In the genomic region with DNA sequence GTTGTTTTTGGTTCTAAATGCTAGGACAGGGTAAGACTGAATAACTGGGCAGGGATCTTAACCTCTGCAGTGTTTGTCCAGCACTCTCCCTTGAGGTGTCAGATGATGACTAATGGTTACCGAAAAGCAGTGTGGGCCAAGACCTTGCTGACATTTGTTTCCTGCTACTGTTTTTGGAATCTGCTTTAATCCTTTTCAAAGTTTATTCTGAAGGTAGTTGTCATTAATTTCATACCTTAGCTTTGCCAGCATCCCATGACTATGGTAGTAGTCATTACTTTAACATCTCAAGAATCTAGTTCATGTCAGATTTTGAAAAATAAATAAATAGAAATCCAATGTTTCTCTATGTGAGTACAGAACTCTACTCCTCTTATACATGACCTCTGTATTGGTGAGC, we compare ENCODE assay signal across 10 cellular contexts.
DNase-seq lines count a peak whose midpoint lies in the region; ATAC-seq, FAIRE-seq and TF ChIP-seq lines count a peak whose summit lies in the region.
"Had no signal": no experiment of that assay in that cellular context is flagged by ENCODE, and none has a peak within 500 bp of the region (broad histone marks: within the 10 kb centered on the region; RNA-seq: fewer than 3 reads in every experiment).

No MANE protein-coding gene starts in this region.

- CTCF ChIA-PET in A549 (lab: Yijun Ruan, JAX): no interaction called here

- peak; percentile 89 to 90 for ATAC-seq in A549

- intact Hi-C loops in head of caudate nucleus (cut with DNase I) (no loop called here), thyroid gland (cut with DNase I) (no loop called here)

- TF ChIP-seq POLR2A in A549 (IDR thresholded peaks at IDR 0.05; ENCODE audit: low read length) (no peak), thyroid gland (IDR thresholded peaks at IDR 0.05) (no peak)

- H3K4me1 ChIP-seq in A549: peaks cover 74% of the 10 kb centered on the region
- H3K4me1 ChIP-seq in thyroid gland: no peaks in the 10 kb centered on the region

- peak overlapping the region; percentile 73 for H3K4me2 ChIP-seq in A549

- H3K9me3 ChIP-seq in A549 (no peaks in the 10 kb centered on the region), thyroid gland (no peaks in the 10 kb centered on the region)

- no peaks in the 10 kb centered on the region for H3K27me3 ChIP-seq in kidney epithelial cell (ENCODE audit: control insufficient read depth, insufficient read depth, low read length)
- H3K27me3 ChIP-seq in thyroid gland: no peaks in the 10 kb centered on the region

- WGBS in A549 (ENCODE audit: missing lambda C conversion rate): 0% methylated on average over 1 of the region's 1 CpG
- WGBS in thyroid gland, 2 donors: 55 to 60% methylated on average over 1 of the region's 1 CpG

- DNase-seq in A549 (ENCODE audit: low read depth in 1 of 2, low spot score in 1 of 2): peak; percentile 71 to 86
- peak; percentile 61 for DNase-seq in HFF-Myc (ENCODE audit: extremely low read depth, low read depth)
- peak; percentile 84 for DNase-seq in astrocyte of the hippocampus (ENCODE audit: low read depth, low spot score)
- DNase-seq in kidney epithelial cell (ENCODE audit: low read depth): peak; percentile 35
- DNase-seq in NCI-H1105 (lab: John Stamatoyannopoulos, UW): no peak
- DNase-seq in head of caudate nucleus: no peak
- no peak for DNase-seq in NCI-H1930 (lab: John Stamatoyannopoulos, UW)
- no peak for DNase-seq in thyroid gland
- DNase-seq: activated CD4-positive, CD25-positive, alpha-beta regulatory T cell treated with anti-CD3 and anti-CD28 coated beads, Interleukin-2, amount 50 U/mL, for 72 hours; NCI-H1436 treated with DMSO at 0.1 percent for 48 hours had no signal

- TF ChIP-seq CTCF in A549 (IDR thresholded peaks at IDR 0.05) (no peak), HFF-Myc (IDR thresholded peaks at IDR 0.05; ENCODE audit: low read depth, low read length, missing control alignments) (no peak), kidney epithelial cell (IDR thresholded peaks at IDR 0.05; ENCODE audit: insufficient read depth, low read length, poor library complexity, severe bottlenecking) (no peak), thyroid gland (IDR thresholded peaks at IDR 0.05) (no peak)

- H3K4me3 ChIP-seq in A549 (peak overlapping the region; percentile 21; the same call in 1 of the 3 replicates), HFF-Myc (replicated peaks; ENCODE audit: low read depth, low read length) (no peak overlapping the region), kidney epithelial cell (ENCODE audit: low read depth, low read length) (no peak overlapping the region), thyroid gland (replicated peaks in 1 of 3) (no peak overlapping the region)

- H3K36me3 ChIP-seq in kidney epithelial cell (ENCODE audit: control insufficient read depth, insufficient read depth, low read length): no peaks in the 10 kb centered on the region
- H3K36me3 ChIP-seq in thyroid gland: no peaks in the 10 kb centered on the region

- POLR2A ChIA-PET in A549 (lab: Yijun Ruan, JAX): no interaction called here

- FAIRE-seq in A549 (lab: Jason Lieb, UNC): peak; percentile 7

- TF ChIP-seq EP300 in A549 (IDR thresholded peaks at IDR 0.05): peak in 1 of 2 experiments; percentile 67; a peak in 2 of 5 replicates

- H3K27ac ChIP-seq in A549: peak overlapping the region; percentile 74 to 87
- H3K27ac ChIP-seq in thyroid gland: no peak overlapping the region

- peak in 1 of 2 experiments; percentile 14; a peak in 1 of 5 replicates for TF ChIP-seq RAD21 in A549 (conservative IDR thresholded peaks at IDR 0.05 in 1 of 2, IDR thresholded peaks at IDR 0.05 in 1 of 2)

TF ChIP-seq in A549, 52 proteins besides CTCF, POLR2A, EP300 and RAD21:
- TF ChIP-seq HOXB5 (CRISPR knock-in tag; IDR thresholded peaks at IDR 0.05) (peak; percentile 72), HEYL (CRISPR knock-in tag; IDR thresholded peaks at IDR 0.05) (no peak), NR3C1 (IDR thresholded peaks at IDR 0.05) (no peak), EHMT2 (IDR thresholded peaks at IDR 0.05; ENCODE audit: low read depth) (no peak), KDM1A (IDR thresholded peaks at IDR 0.05; ENCODE audit: low read depth) (no peak), BHLHE40 (IDR thresholded peaks at IDR 0.05; ENCODE audit: low read depth, low read length) (no peak), JUN (IDR thresholded peaks at IDR 0.05) (peak in 1 of 2 experiments; percentile 57; a peak in 1 of 5 replicates), RARB (CRISPR knock-in tag; IDR thresholded peaks at IDR 0.05) (no peak), RFX5 (IDR thresholded peaks at IDR 0.05) (no peak), JUNB (IDR thresholded peaks at IDR 0.05) (peak; percentile 90), SMC3 (IDR thresholded peaks at IDR 0.05) (no peak), ZSCAN20 (CRISPR knock-in tag; IDR thresholded peaks at IDR 0.05) (no peak), HOXB13 (CRISPR knock-in tag; IDR thresholded peaks at IDR 0.05; ENCODE audit: low read depth) (no peak), CEBPB (IDR thresholded peaks at IDR 0.05) (peak in 1 of 2 experiments; percentile 68; a peak in 2 of 4 replicates), ESRRA (IDR thresholded peaks at IDR 0.05; ENCODE audit: borderline replicate concordance, low read length) (no peak), CHD2 (IDR thresholded peaks at IDR 0.05; ENCODE audit: low read length, partially characterized antibody) (no peak), PHF8 (IDR thresholded peaks at IDR 0.05; ENCODE audit: borderline replicate concordance, low read depth) (no peak), GATA3 (IDR thresholded peaks at IDR 0.05; ENCODE audit: borderline replicate concordance) (peak; percentile 93), EHF (CRISPR knock-in tag; IDR thresholded peaks at IDR 0.05) (no peak), FOSL2 (IDR thresholded peaks at IDR 0.05) (peak; percentile 52; the same call in 1 of the 2 replicates), FOSL2 (CRISPR knock-in tag; IDR thresholded peaks at IDR 0.05) (peak; percentile 82), POLR2AphosphoS2 (conservative IDR thresholded peaks at IDR 0.05; ENCODE audit: low read length) (no peak), HDAC2 (IDR thresholded peaks at IDR 0.05) (no peak)
- TF ChIP-seq, protein P1, sequence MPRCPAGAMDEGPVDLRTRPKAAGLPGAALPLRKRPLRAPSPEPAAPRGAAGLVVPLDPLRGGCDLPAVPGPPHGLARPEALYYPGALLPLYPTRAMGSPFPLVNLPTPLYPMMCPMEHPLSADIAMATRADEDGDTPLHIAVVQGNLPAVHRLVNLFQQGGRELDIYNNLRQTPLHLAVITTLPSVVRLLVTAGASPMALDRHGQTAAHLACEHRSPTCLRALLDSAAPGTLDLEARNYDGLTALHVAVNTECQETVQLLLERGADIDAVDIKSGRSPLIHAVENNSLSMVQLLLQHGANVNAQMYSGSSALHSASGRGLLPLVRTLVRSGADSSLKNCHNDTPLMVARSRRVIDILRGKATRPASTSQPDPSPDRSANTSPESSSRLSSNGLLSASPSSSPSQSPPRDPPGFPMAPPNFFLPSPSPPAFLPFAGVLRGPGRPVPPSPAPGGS (IDR thresholded peaks at IDR 0.05): no peak
- TF ChIP-seq, protein P2, sequence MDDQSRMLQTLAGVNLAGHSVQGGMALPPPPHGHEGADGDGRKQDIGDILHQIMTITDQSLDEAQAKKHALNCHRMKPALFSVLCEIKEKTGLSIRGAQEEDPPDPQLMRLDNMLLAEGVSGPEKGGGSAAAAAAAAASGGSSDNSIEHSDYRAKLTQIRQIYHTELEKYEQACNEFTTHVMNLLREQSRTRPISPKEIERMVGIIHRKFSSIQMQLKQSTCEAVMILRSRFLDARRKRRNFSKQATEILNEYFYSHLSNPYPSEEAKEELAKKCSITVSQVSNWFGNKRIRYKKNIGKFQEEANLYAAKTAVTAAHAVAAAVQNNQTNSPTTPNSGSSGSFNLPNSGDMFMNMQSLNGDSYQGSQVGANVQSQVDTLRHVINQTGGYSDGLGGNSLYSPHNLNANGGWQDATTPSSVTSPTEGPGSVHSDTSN (IDR thresholded peaks at IDR 0.05): peak; percentile 48; the same call in 1 of the 2 replicates
- TF ChIP-seq, protein P3, sequence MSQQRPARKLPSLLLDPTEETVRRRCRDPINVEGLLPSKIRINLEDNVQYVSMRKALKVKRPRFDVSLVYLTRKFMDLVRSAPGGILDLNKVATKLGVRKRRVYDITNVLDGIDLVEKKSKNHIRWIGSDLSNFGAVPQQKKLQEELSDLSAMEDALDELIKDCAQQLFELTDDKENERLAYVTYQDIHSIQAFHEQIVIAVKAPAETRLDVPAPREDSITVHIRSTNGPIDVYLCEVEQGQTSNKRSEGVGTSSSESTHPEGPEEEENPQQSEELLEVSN (IDR thresholded peaks at IDR 0.05; ENCODE audit: borderline replicate concordance, low read depth): no peak
- TF ChIP-seq, protein P4, sequence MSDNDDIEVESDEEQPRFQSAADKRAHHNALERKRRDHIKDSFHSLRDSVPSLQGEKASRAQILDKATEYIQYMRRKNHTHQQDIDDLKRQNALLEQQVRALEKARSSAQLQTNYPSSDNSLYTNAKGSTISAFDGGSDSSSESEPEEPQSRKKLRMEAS (IDR thresholded peaks at IDR 0.05): peak; percentile 58; the same call in 1 of the 2 replicates
- TF ChIP-seq, protein P5, sequence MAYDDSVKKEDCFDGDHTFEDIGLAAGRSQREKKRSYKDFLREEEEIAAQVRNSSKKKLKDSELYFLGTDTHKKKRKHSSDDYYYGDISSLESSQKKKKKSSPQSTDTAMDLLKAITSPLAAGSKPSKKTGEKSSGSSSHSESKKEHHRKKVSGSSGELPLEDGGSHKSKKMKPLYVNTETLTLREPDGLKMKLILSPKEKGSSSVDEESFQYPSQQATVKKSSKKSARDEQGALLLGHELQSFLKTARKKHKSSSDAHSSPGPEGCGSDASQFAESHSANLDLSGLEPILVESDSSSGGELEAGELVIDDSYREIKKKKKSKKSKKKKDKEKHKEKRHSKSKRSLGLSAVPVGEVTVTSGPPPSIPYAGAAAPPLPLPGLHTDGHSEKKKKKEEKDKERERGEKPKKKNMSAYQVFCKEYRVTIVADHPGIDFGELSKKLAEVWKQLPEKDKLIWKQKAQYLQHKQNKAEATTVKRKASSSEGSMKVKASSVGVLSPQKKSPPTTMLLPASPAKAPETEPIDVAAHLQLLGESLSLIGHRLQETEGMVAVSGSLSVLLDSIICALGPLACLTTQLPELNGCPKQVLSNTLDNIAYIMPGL (CRISPR knock-in tag; IDR thresholded peaks at IDR 0.05; ENCODE audit: borderline replicate concordance): no peak
TF ChIP-seq in A549: peak in this region for 8.

Comparison
In these comparisons a context has a peak if more than half of its experiments do, and no peak if none do; other contexts are left out.
1. DNase-seq: peak in A549 (2 of 2), HFF-Myc (single experiment), astrocyte of the hippocampus (single experiment) and kidney epithelial cell (single experiment); none in NCI-H1105 (single experiment), head of caudate nucleus (0 of 42), NCI-H1930 (0 of 2) and thyroid gland (0 of 2).
2. H3K27ac ChIP-seq: peak in A549 (2 of 2); none in thyroid gland (0 of 3).